In the genomic region with DNA sequence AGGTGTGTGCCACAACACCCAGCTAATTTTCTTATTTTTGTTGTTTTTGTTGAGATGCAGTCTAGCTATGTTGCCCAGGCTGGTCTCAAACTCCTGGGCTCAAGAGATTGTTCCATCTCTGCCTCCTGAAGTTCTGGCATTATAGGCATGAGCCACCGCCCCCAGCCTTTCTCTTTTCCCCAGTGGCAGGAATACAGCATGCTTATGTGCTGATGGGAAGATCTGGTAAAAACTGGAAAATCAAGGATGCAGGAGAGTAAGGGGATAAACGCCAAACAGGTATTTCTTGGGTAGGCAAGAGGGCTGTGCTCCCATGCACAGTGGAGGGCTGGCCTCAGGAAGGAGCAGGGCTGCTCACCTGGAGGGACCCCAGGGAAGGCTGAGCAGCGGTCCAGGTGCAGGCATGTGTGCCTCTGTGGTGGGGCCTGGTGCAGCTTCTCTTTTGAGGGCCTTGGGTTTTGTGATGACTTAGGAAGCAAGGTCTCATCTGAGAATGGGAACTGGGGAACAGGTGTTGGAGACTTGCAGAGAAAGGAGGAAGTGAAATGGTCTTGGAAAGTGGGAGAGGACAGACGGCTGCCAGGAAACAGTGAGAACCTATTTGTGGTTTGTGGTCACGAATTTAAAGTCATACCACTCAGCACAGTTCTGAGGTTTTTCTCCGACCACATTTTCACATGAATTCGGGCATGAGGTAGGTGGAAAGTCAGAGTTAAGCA, we compare ENCODE assay signal across 1 cellular context.
TF ChIP-seq lines count a peak whose summit lies in the region.

No MANE protein-coding gene starts in this region.

TF ChIP-seq in GM12878, 131 proteins besides CTCF, POLR2A, EP300 and RAD21 (continued from another document and continues in another):
- TF ChIP-seq, protein P1, sequence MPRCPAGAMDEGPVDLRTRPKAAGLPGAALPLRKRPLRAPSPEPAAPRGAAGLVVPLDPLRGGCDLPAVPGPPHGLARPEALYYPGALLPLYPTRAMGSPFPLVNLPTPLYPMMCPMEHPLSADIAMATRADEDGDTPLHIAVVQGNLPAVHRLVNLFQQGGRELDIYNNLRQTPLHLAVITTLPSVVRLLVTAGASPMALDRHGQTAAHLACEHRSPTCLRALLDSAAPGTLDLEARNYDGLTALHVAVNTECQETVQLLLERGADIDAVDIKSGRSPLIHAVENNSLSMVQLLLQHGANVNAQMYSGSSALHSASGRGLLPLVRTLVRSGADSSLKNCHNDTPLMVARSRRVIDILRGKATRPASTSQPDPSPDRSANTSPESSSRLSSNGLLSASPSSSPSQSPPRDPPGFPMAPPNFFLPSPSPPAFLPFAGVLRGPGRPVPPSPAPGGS (IDR thresholded peaks at IDR 0.05; ENCODE audit: borderline replicate concordance, insufficient read depth, low read depth, low read length, poor library complexity, severe bottlenecking) = peak; percentile 67
- TF ChIP-seq DPF2 (IDR thresholded peaks at IDR 0.05) (peak; percentile 90), KAT2A (conservative IDR thresholded peaks at IDR 0.05; ENCODE audit: control insufficient read depth, low read depth, low read length) (no peak), CHD1 (IDR thresholded peaks at IDR 0.05; ENCODE audit: low read depth, low read length) (no peak), ZNF217 (IDR thresholded peaks at IDR 0.05) (peak; percentile 77), CBFB (IDR thresholded peaks at IDR 0.05; ENCODE audit: low read depth) (peak; percentile 97), BMI1 (IDR thresholded peaks at IDR 0.05; ENCODE audit: borderline replicate concordance) (peak; percentile 57; the same call in 1 of the 2 replicates), HDAC6 (IDR thresholded peaks at IDR 0.05; ENCODE audit: unreplicated experiment) (no peak), PAX5 (IDR thresholded peaks at IDR 0.05; ENCODE audit: borderline replicate concordance, low read depth, low read length) (peak; percentile 84; the same call in 1 of the 2 replicates), IKZF2 (IDR thresholded peaks at IDR 0.05) (peak; percentile 98 to 99), EZH2 (IDR thresholded peaks at IDR 0.05; ENCODE audit: borderline replicate concordance, control insufficient read depth, low read depth, low read length) (no peak), CEBPB (IDR thresholded peaks at IDR 0.05; ENCODE audit: borderline replicate concordance in 1 of 2, low read depth in 2 of 2, low read length in 2 of 2) (0 out of 4 replicates have a peak, but pooled peaks of 1 of the 2 experiments have one; percentile 77), RAD51 (IDR thresholded peaks at IDR 0.05) (0 out of 2 replicates have a peak, but pooled peaks have one; percentile 13), IRF4 (IDR thresholded peaks at IDR 0.05; ENCODE audit: low read depth, low read length) (peak; percentile 76), NFIC (IDR thresholded peaks at IDR 0.05; ENCODE audit: low read depth, low read length) (peak; percentile 83), SUZ12 (IDR thresholded peaks at IDR 0.05; ENCODE audit: unreplicated experiment) (no peak), IRF5 (IDR thresholded peaks at IDR 0.05; ENCODE audit: borderline replicate concordance) (peak; percentile 53; the same call in 1 of the 2 replicates), PRDM15 (CRISPR knock-in tag; IDR thresholded peaks at IDR 0.05) (no peak), POU2F2 (IDR thresholded peaks at IDR 0.05; ENCODE audit: borderline replicate concordance, low read depth, low read length) (peak; percentile 84), ESRRA (IDR thresholded peaks at IDR 0.05; ENCODE audit: low read length) (no peak), ELK1 (IDR thresholded peaks at IDR 0.05; ENCODE audit: low read depth, low read length) (no peak), MXI1 (IDR thresholded peaks at IDR 0.05; ENCODE audit: low read depth, low read length) (0 out of 2 replicates have a peak, but pooled peaks have one; percentile 17), BCL11A (IDR thresholded peaks at IDR 0.05; ENCODE audit: low read depth, low read length) (peak; percentile 75), NRF1 (conservative IDR thresholded peaks at IDR 0.05; ENCODE audit: low read depth, low read length) (no peak), TBL1XR1 (IDR thresholded peaks at IDR 0.05; ENCODE audit: low read depth, low read length) (0 out of 2 replicates have a peak, but pooled peaks have one; percentile 24), MYB (IDR thresholded peaks at IDR 0.05; ENCODE audit: borderline replicate concordance, low read depth, low read length) (no peak), SMC3 (IDR thresholded peaks at IDR 0.05; ENCODE audit: borderline replicate concordance, low read length) (no peak), MTA2 (IDR thresholded peaks at IDR 0.05; ENCODE audit: low read depth) (peak; percentile 90), RELA (IDR thresholded peaks at IDR 0.05; ENCODE audit: borderline replicate concordance, partially characterized antibody) (no peak), MTA3 (IDR thresholded peaks at IDR 0.05; ENCODE audit: borderline replicate concordance, low read length) (peak; percentile 76; the same call in 1 of the 2 replicates), STAT3 (IDR thresholded peaks at IDR 0.05; ENCODE audit: low read depth, low read length) (no peak), FOXK2 (IDR thresholded peaks at IDR 0.05) (no peak), NFYA (IDR thresholded peaks at IDR 0.05; ENCODE audit: borderline replicate concordance, low read depth, low read length) (no peak), NR2C1 (IDR thresholded peaks at IDR 0.05) (no peak), ATF7 (IDR thresholded peaks at IDR 0.05; ENCODE audit: low read depth) (peak; percentile 81), TCF3 (IDR thresholded peaks at IDR 0.05; ENCODE audit: borderline replicate concordance, insufficient read depth, low read depth, low read length) (peak; percentile 93), RBBP5 (conservative IDR thresholded peaks at IDR 0.05) (no peak), BRCA1 (IDR thresholded peaks at IDR 0.05; ENCODE audit: low read depth, low read length) (no peak), TARDBP (IDR thresholded peaks at IDR 0.05; ENCODE audit: borderline replicate concordance) (no peak), E4F1 (IDR thresholded peaks at IDR 0.05; ENCODE audit: borderline replicate concordance, partially characterized antibody) (no peak), ZNF24 (IDR thresholded peaks at IDR 0.05) (no peak), NR2F1 (conservative IDR thresholded peaks at IDR 0.05) (no peak; the same call in 1 of the 2 replicates), GATAD2B (conservative IDR thresholded peaks at IDR 0.05; ENCODE audit: low read depth) (peak; percentile 82; the same call in 1 of the 2 replicates), CREB1 (IDR thresholded peaks at IDR 0.05; ENCODE audit: low read depth) (no peak)
- TF ChIP-seq, protein P2, sequence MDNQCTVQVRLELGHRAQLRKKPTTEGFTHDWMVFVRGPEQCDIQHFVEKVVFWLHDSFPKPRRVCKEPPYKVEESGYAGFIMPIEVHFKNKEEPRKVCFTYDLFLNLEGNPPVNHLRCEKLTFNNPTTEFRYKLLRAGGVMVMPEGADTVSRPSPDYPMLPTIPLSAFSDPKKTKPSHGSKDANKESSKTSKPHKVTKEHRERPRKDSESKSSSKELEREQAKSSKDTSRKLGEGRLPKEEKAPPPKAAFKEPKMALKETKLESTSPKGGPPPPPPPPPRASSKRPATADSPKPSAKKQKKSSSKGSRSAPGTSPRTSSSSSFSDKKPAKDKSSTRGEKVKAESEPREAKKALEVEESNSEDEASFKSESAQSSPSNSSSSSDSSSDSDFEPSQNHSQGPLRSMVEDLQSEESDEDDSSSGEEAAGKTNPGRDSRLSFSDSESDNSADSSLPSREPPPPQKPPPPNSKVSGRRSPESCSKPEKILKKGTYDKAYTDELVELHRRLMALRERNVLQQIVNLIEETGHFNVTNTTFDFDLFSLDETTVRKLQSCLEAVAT (IDR thresholded peaks at IDR 0.05) = peak; percentile 98
- TF ChIP-seq, protein P3, sequence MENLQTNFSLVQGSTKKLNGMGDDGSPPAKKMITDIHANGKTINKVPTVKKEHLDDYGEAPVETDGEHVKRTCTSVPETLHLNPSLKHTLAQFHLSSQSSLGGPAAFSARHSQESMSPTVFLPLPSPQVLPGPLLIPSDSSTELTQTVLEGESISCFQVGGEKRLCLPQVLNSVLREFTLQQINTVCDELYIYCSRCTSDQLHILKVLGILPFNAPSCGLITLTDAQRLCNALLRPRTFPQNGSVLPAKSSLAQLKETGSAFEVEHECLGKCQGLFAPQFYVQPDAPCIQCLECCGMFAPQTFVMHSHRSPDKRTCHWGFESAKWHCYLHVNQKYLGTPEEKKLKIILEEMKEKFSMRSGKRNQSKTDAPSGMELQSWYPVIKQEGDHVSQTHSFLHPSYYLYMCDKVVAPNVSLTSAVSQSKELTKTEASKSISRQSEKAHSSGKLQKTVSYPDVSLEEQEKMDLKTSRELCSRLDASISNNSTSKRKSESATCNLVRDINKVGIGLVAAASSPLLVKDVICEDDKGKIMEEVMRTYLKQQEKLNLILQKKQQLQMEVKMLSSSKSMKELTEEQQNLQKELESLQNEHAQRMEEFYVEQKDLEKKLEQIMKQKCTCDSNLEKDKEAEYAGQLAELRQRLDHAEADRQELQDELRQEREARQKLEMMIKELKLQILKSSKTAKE (IDR thresholded peaks at IDR 0.05; ENCODE audit: low read depth, poor library complexity, severe bottlenecking) = peak; percentile 80
- TF ChIP-seq, protein P4, sequence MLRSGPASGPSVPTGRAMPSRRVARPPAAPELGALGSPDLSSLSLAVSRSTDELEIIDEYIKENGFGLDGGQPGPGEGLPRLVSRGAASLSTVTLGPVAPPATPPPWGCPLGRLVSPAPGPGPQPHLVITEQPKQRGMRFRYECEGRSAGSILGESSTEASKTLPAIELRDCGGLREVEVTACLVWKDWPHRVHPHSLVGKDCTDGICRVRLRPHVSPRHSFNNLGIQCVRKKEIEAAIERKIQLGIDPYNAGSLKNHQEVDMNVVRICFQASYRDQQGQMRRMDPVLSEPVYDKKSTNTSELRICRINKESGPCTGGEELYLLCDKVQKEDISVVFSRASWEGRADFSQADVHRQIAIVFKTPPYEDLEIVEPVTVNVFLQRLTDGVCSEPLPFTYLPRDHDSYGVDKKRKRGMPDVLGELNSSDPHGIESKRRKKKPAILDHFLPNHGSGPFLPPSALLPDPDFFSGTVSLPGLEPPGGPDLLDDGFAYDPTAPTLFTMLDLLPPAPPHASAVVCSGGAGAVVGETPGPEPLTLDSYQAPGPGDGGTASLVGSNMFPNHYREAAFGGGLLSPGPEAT (IDR thresholded peaks at IDR 0.05; ENCODE audit: low read depth) = peak; percentile 95
